ENCODE assay signal across 22 cellular contexts in genomic region chr6:44332585-44332984, GRCh38. TPM values are rescaled to one million over a fixed set of nuclear protein-coding genes. Genes with fewer than 3 reads are reported as not detected.
DNase-seq lines count a peak whose midpoint lies in the region; ATAC-seq and FAIRE-seq lines count a peak whose summit lies in the region.
"Had no signal": no experiment of that assay in that cellular context is flagged by ENCODE, and none has a peak within 500 bp of the region (broad histone marks: within the 10 kb centered on the region; RNA-seq: fewer than 3 reads in every experiment).

No MANE protein-coding gene starts in this region.

- no peak overlapping the region for H3K4me3 Mint-ChIP-seq in activated T-helper 17 cell treated with anti-CD3 and anti-CD28 coated beads, Interleukin-2, amount 50 U/mL, for 72 hours
- H3K4me3 Mint-ChIP-seq in immature natural killer cell: no peak overlapping the region
- H3K4me3 Mint-ChIP-seq: central memory CD8-positive, alpha-beta T cell; effector memory CD8-positive, alpha-beta T cell had no signal

- no peaks in the 10 kb centered on the region for H3K9me3 Mint-ChIP-seq in activated T-helper 17 cell treated with anti-CD3 and anti-CD28 coated beads, Interleukin-2, amount 50 U/mL, for 72 hours
- H3K9me3 Mint-ChIP-seq in immature natural killer cell: no peaks in the 10 kb centered on the region
- H3K9me3 Mint-ChIP-seq: central memory CD8-positive, alpha-beta T cell; effector memory CD8-positive, alpha-beta T cell had no signal

- no peaks in the 10 kb centered on the region for H3K36me3 Mint-ChIP-seq in activated T-helper 17 cell treated with anti-CD3 and anti-CD28 coated beads, Interleukin-2, amount 50 U/mL, for 72 hours (ENCODE audit: low read depth)
- no peaks in the 10 kb centered on the region for H3K36me3 Mint-ChIP-seq in immature natural killer cell

- peaks cover 35% of the 10 kb centered on the region for H3K27me3 Mint-ChIP-seq in activated T-helper 17 cell treated with anti-CD3 and anti-CD28 coated beads, Interleukin-2, amount 50 U/mL, for 72 hours
- H3K27me3 Mint-ChIP-seq in immature natural killer cell (ENCODE audit: low read depth in 3 of 3): peaks cover 1 to 12% (median 2%) of the 10 kb centered on the region in 3 donors

- ATAC-seq in activated T-helper 17 cell treated with anti-CD3 and anti-CD28 coated beads, Interleukin-2, amount 50 U/mL, for 72 hours (replicated peaks): no peak
- ATAC-seq: effector memory CD8-positive, alpha-beta T cell; SK-N-SH treated with all-trans-retinoic acid at 6 μM for 48 hours had no signal

- DNase-seq in NCI-H2227 treated with DMSO at 0.1 percent for 48 hours (lab: John Stamatoyannopoulos, UW): peak; percentile 22
- DNase-seq in cerebellar cortex (ENCODE audit: low spot score): peak; percentile 86
- peak; percentile 41 for DNase-seq in retina
- no peak for DNase-seq in activated naive CD4-positive, alpha-beta T cell (lab: John Stamatoyannopoulos, UW)
- DNase-seq in activated CD8-positive, alpha-beta memory T cell treated with anti-CD3 and anti-CD28 coated beads for 24 hours: no peak
- DNase-seq in immature natural killer cell: no peak
- DNase-seq: activated CD4-positive, alpha-beta T cell treated with anti-CD3 and anti-CD28 coated beads, Interleukin-2, amount 50 U/mL, for 48 hours; activated T-cell treated with anti-CD3 and anti-CD28 coated beads, Interleukin-2, amount 50 U/mL, for 48 hours; effector memory CD8-positive, alpha-beta T cell; hippocampal formation; KBM-7; left cardiac atrium; NCI-H1105 treated with DMSO at 0.1 percent for 48 hours; stimulated activated CD4-positive, alpha-beta T cell treated with anti-CD3 and anti-CD28 coated beads, Interleukin-4, amount 100 ng/mL, for 1 hour; tibial artery had no signal

- H3K4me1 Mint-ChIP-seq in activated T-helper 17 cell treated with anti-CD3 and anti-CD28 coated beads, Interleukin-2, amount 50 U/mL, for 72 hours: no peaks in the 10 kb centered on the region
- H3K4me1 Mint-ChIP-seq in immature natural killer cell: no peaks in the 10 kb centered on the region
- H3K4me1 Mint-ChIP-seq: central memory CD8-positive, alpha-beta T cell had no signal

- peak; percentile 94 for FAIRE-seq in G401.6 (lab: Jason Lieb, UNC)

- H3K27ac Mint-ChIP-seq in activated T-helper 17 cell treated with anti-CD3 and anti-CD28 coated beads, Interleukin-2, amount 50 U/mL, for 72 hours: no peak overlapping the region
- no peak overlapping the region for H3K27ac Mint-ChIP-seq in immature natural killer cell
- H3K27ac Mint-ChIP-seq: effector memory CD8-positive, alpha-beta T cell had no signal

RNA-seq across cellular contexts. Expression of gene SPATS1, which starts 9.9 kb away (rescaled TPM):
- total RNA-seq in activated T-helper 17 cell treated with anti-CD3 and anti-CD28 coated beads, Interleukin-2, amount 50 U/mL, for 72 hours: not detected
- not detected for polyA plus RNA-seq in immature natural killer cell
- total RNA-seq: left cardiac atrium, OCI-LY7, osteoblast had no signal
- polyA plus RNA-seq: BJ had no signal

RNA-seq across cellular contexts. Expression of gene AARS2, which starts 19.4 kb away (rescaled TPM):
- total RNA-seq in activated T-helper 17 cell treated with anti-CD3 and anti-CD28 coated beads, Interleukin-2, amount 50 U/mL, for 72 hours: 10 to 100 TPM; 10.2 to 13.8 TPM
- 10 to 100 TPM in 1 of 3 donors, 1 to 10 TPM in 2; 3.1 to 12.4 (median 5.0) TPM for polyA plus RNA-seq in immature natural killer cell

RNA-seq across cellular contexts. Expression of gene CDC5L, which starts 54.9 kb away (rescaled TPM):
- 10 to 100 TPM; 25.8 to 26.0 TPM for total RNA-seq in activated T-helper 17 cell treated with anti-CD3 and anti-CD28 coated beads, Interleukin-2, amount 50 U/mL, for 72 hours
- polyA plus RNA-seq in immature natural killer cell: 10 to 100 TPM in 2 of 3 donors, 1 to 10 TPM in 1; 8.1 to 16.6 (median 10.6) TPM

Comparison
In these comparisons a context has a peak if more than half of its experiments do, and no peak if none do; other contexts are left out.
1. DNase-seq: peak in NCI-H2227 treated with DMSO at 0.1 percent for 48 hours (single experiment), cerebellar cortex (single experiment) and retina (single experiment); none in activated naive CD4-positive, alpha-beta T cell (0 of 4), activated CD8-positive, alpha-beta memory T cell treated with anti-CD3 and anti-CD28 coated beads for 24 hours (single experiment) and immature natural killer cell (0 of 3).